In genomic region chr5:54689411-54690251, GRCh38 we compare ENCODE assay signal across 1 cellular context.
TF ChIP-seq lines count a peak whose summit lies in the region.

No MANE protein-coding gene starts in this region.

TF ChIP-seq in SK-N-SH, 30 proteins besides CTCF, POLR2A, EP300 and RAD21 (continued from another document):
- TF ChIP-seq SMC3 (IDR thresholded peaks at IDR 0.05; ENCODE audit: low read depth, low read length) (no peak), GATA2 (CRISPR knock-in tag; IDR thresholded peaks at IDR 0.05) (no peak), USF1 (IDR thresholded peaks at IDR 0.05; ENCODE audit: borderline replicate concordance, low read depth) (no peak), MAX (IDR thresholded peaks at IDR 0.05; ENCODE audit: low read depth) (no peak), RCOR1 (IDR thresholded peaks at IDR 0.05; ENCODE audit: low read length) (no peak), ZBTB33 (IDR thresholded peaks at IDR 0.05; ENCODE audit: borderline replicate concordance, low read depth) (no peak), TAF1 (IDR thresholded peaks at IDR 0.05; ENCODE audit: borderline replicate concordance, low read depth, low read length) (no peak), EZH2phosphoT487 (IDR thresholded peaks at IDR 0.05; ENCODE audit: borderline replicate concordance, low read depth) (no peak)
